Comparison of ENCODE assay signal across 24 cellular contexts in the genomic region with DNA sequence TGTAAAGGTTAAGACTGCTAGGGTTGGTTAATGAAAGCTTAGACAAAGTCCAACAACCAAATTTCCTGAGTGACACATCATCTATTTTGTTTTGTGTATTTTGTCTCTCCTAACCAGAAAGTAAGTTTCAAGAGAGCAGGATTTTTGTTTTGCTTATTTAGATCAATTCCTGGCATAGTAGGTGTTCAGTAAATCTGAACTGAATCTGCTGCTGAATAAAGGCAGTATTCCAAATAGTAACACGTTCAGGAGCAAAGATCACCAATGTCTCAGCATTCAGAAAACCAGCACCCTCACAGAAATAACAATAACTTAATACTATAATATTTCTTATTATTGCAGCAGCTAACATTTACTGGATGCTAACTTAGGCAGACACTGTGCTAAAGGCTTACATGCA. TPM values are rescaled to one million over a fixed set of nuclear protein-coding genes. Genes with fewer than 3 reads are reported as not detected.
A peak's percentile ranks its signal among the peaks of the same experiment; 100 is the strongest.
DNase-seq lines count a peak whose midpoint lies in the region; ATAC-seq, FAIRE-seq and TF ChIP-seq lines count a peak whose summit lies in the region.
"Had no signal": no experiment of that assay in that cellular context is flagged by ENCODE, and none has a peak within 500 bp of the region (broad histone marks: within the 10 kb centered on the region; RNA-seq: fewer than 3 reads in every experiment).

No MANE protein-coding gene starts in this region.

- CTCF ChIA-PET in T-cell (lab: Charles Lee): interaction anchor here (0.6 to 3.8 kb wide), 5 partner anchors 8 to 22 kb away, joined by 3 to 21 read pairs (median 4); no protein-coding TSS in a partner anchor

- no peaks in the 10 kb centered on the region for H3K9me1 ChIP-seq in keratinocyte (ENCODE audit: control insufficient read depth, extremely low read depth, insufficient read depth, low read length)

- H3K36me3 ChIP-seq in cardiac muscle cell: no peaks in the 10 kb centered on the region
- H3K36me3 ChIP-seq in keratinocyte (ENCODE audit: control insufficient read depth in 2 of 2, extremely low read depth in 1 of 2, insufficient read depth in 2 of 2, low read length in 2 of 2): no peaks in the 10 kb centered on the region

- H3K4me3 ChIP-seq in cardiac muscle cell (no peak overlapping the region), right cardiac atrium (ENCODE audit: low read length) (no peak overlapping the region), keratinocyte (ENCODE audit: control insufficient read depth in 2 of 3, extremely low read depth in 1 of 3, insufficient read depth in 2 of 3, low read depth in 1 of 3, low read length in 3 of 3) (no peak overlapping the region)

- H3K27ac ChIP-seq in cardiac muscle cell (peak overlapping the region; percentile 4), right cardiac atrium (ENCODE audit: low read length) (no peak overlapping the region), keratinocyte (ENCODE audit: control insufficient read depth, insufficient read depth, low read length) (no peak overlapping the region)

- no peaks in the 10 kb centered on the region for H3K9me3 Mint-ChIP-seq in T-cell
- peaks cover 2% of the 10 kb centered on the region for H3K9me3 Mint-ChIP-seq in chondrocyte (ENCODE audit: low read depth)
- H3K9me3 Mint-ChIP-seq: CD8-positive, alpha-beta memory T cell had no signal

- peak; percentile 32 for FAIRE-seq in keratinocyte (lab: Jason Lieb, UNC)
- FAIRE-seq: G401.6 had no signal

- H3K27me3 Mint-ChIP-seq in T-cell: no peaks in the 10 kb centered on the region
- no peaks in the 10 kb centered on the region for H3K27me3 Mint-ChIP-seq in chondrocyte (ENCODE audit: low read depth)
- H3K27me3 Mint-ChIP-seq: CD8-positive, alpha-beta memory T cell; IgD-negative memory B cell had no signal

- dilution Hi-C loops in keratinocyte (cut with MboI; ENCODE audit: extremely low pct_ligation_motif_present, low sequenced_read_pairs): no loop called here

- H3K4me3 Mint-ChIP-seq in T-cell: no peak overlapping the region
- no peak overlapping the region for H3K4me3 Mint-ChIP-seq in chondrocyte (ENCODE audit: unreplicated experiment)

- H3K4me1 ChIP-seq in cardiac muscle cell (ENCODE audit: low read depth): peaks cover 38% of the 10 kb centered on the region
- H3K4me1 ChIP-seq in right cardiac atrium (ENCODE audit: control insufficient read depth, insufficient read depth, low read length): no peaks in the 10 kb centered on the region
- peaks cover 14% of the 10 kb centered on the region for H3K4me1 ChIP-seq in keratinocyte (ENCODE audit: control insufficient read depth, extremely low read depth, insufficient read depth, low read length)

- no peak overlapping the region for H3K9ac ChIP-seq in keratinocyte (ENCODE audit: control insufficient read depth, extremely low read depth, insufficient read depth, low read length)

- H3K36me3 Mint-ChIP-seq in T-cell: peaks cover 32% of the 10 kb centered on the region
- no peaks in the 10 kb centered on the region for H3K36me3 Mint-ChIP-seq in chondrocyte (ENCODE audit: low read depth)

- POLR2A ChIA-PET in T-cell (lab: Charles Lee): interaction anchor here in 1 of 2 donors (1.3 kb wide), 1 partner anchor 13 kb away, joined by 6 read pairs; no protein-coding TSS in a partner anchor

- H3K27me3 ChIP-seq in cardiac muscle cell (no peaks in the 10 kb centered on the region), right cardiac atrium (ENCODE audit: control insufficient read depth, insufficient read depth) (no peaks in the 10 kb centered on the region), keratinocyte (ENCODE audit: control insufficient read depth, extremely low read depth, insufficient read depth, low read length) (no peaks in the 10 kb centered on the region)

- H3K9me3 ChIP-seq in cardiac muscle cell (ENCODE audit: low read depth): no peaks in the 10 kb centered on the region
- no peaks in the 10 kb centered on the region for H3K9me3 ChIP-seq in right cardiac atrium (ENCODE audit: control insufficient read depth, low read length)
- H3K9me3 ChIP-seq in keratinocyte (ENCODE audit: control insufficient read depth, low read depth, low read length): no peaks in the 10 kb centered on the region

- H3K4me1 Mint-ChIP-seq in T-cell: peaks cover 75 to 77% (median 76%) of the 10 kb centered on the region in 3 donors
- peaks cover 8% of the 10 kb centered on the region for H3K4me1 Mint-ChIP-seq in chondrocyte (ENCODE audit: low read depth)

- H4K20me1 ChIP-seq in keratinocyte (ENCODE audit: control insufficient read depth, extremely low read depth, insufficient read depth, low read length): no peaks in the 10 kb centered on the region

- no peak overlapping the region for H3K4me2 ChIP-seq in keratinocyte (ENCODE audit: control insufficient read depth, extremely low read depth, insufficient read depth, low read depth, low read length)

- TF ChIP-seq CTCF in cardiac muscle cell (IDR thresholded peaks at IDR 0.05; ENCODE audit: low read depth, low read length) (no peak), keratinocyte (optimal IDR thresholded peaks at IDR 0.05 in 1 of 3, IDR thresholded peaks at IDR 0.05 in 1 of 3, conservative IDR thresholded peaks at IDR 0.05 in 1 of 3; ENCODE audit: extremely low read depth in 1 of 3, insufficient read depth in 2 of 3, low read length in 3 of 3) (no peak), chondrocyte (IDR thresholded peaks at IDR 0.05) (no peak)

- intact Hi-C loops in right cardiac atrium (cut with DNase I): no loop called here

- H3K79me2 ChIP-seq in keratinocyte (ENCODE audit: control insufficient read depth, insufficient read depth, low read length): peaks cover 85% of the 10 kb centered on the region

- ATAC-seq in right cardiac atrium (no peak), T-cell (replicated peaks in 1 of 4) (no peak), GM19023 (IDR thresholded peaks at IDR 0.05; ENCODE audit: unreplicated experiment) (no peak)
- ATAC-seq: Panc1, SK-N-SH treated with all-trans-retinoic acid at 6 μM for 48 hours had no signal

- DNase-seq in cardiac muscle cell (ENCODE audit: low read depth in 1 of 2, low spot score in 1 of 2) (no peak), right cardiac atrium (no peak), T-cell (no peak), keratinocyte (ENCODE audit: low read depth, low spot score) (no peak), NCI-H2171 treated with DMSO at 0.1 percent for 48 hours (lab: John Stamatoyannopoulos, UW) (no peak), NCI-H69 (lab: John Stamatoyannopoulos, UW) (no peak), chondrocyte (ENCODE audit: low spot score) (no peak)
- DNase-seq: AML-193; C1 segment of cervical spinal cord; Calu3; H7; NCI-H1417; NCI-H1694 treated with DMSO at 0.1 percent for 48 hours; NCI-H2227 treated with DMSO at 0.1 percent for 48 hours; NCI-H510A; NCI-H748 treated with DMSO at 0.1 percent for 48 hours; NK-92 treated with Interleukin-12 subunit alpha and Interleukin-12 subunit beta, amount 100 ng/mL, for 24 hours; SIG-M5 had no signal

- H3K27ac Mint-ChIP-seq in T-cell (peak overlapping the region; percentile 19 to 39), chondrocyte (ENCODE audit: unreplicated experiment) (no peak overlapping the region)
- H3K27ac Mint-ChIP-seq: IgD-negative memory B cell had no signal

- H2AFZ ChIP-seq in keratinocyte (ENCODE audit: control insufficient read depth, low read length): no peak overlapping the region

- 68% methylated on average over 1 of the region's 1 CpG for WGBS in right cardiac atrium

RNA-seq across cellular contexts. Expression of a gene that starts 12.2 kb away (rescaled TPM):
- 30.1 and 67.7 TPM in 2 replicates for total RNA-seq in cardiac muscle cell
- polyA plus RNA-seq in cardiac muscle cell: 18.5 and 19.7 TPM in 2 replicates
- 10 to 100 TPM; 41.6 to 52.2 (median 49.1) TPM for total RNA-seq in right cardiac atrium
- 14.8 TPM for polyA plus RNA-seq in right cardiac atrium
- total RNA-seq in T-cell: 100 to 1,000 TPM in 2 of 5 donors, 10 to 100 TPM in 3; 91.9 to 131 (median 96.0) TPM
- polyA plus RNA-seq in keratinocyte: 27.0 to 39.6 TPM (median 35.4 TPM) in 3 replicates
- 185 TPM for polyA plus RNA-seq in keratinocyte (2011; ENCODE audit: low read depth)
- 8.4 and 11.6 TPM in 2 replicates for polyA plus RNA-seq in keratinocyte (2011; cell fraction: cytosol; rRNA removed)
- polyA plus RNA-seq in keratinocyte (2011; cell fraction: nucleus; rRNA removed): 67.7 and 109 TPM in 2 replicates
- polyA plus RNA-seq in keratinocyte (2012; ENCODE audit: low replicate concordance): 20.9 and 57.8 TPM in 2 replicates
- 9.6 to 91.9 TPM (median 47.3 TPM) in 3 replicates for polyA minus RNA-seq in keratinocyte
- 20.5 TPM for polyA minus RNA-seq in keratinocyte (2011; cell fraction: cytosol; rRNA and poly(A)+ RNA removed)
- 52.7 and 81.0 TPM in 2 replicates for polyA minus RNA-seq in keratinocyte (2011; cell fraction: nucleus; rRNA and poly(A)+ RNA removed)
- total RNA-seq in chondrocyte: 18.0 to 23.3 TPM (median 21.4 TPM) in 3 replicates
